ENCODE assay signal across 17 cellular contexts in genomic region chr3:43753743-43754142, GRCh38.
DNase-seq lines count a peak whose midpoint lies in the region; FAIRE-seq and TF ChIP-seq lines count a peak whose summit lies in the region.
"Had no signal": no experiment of that assay in that cellular context is flagged by ENCODE, and none has a peak within 500 bp of the region (broad histone marks: within the 10 kb centered on the region; RNA-seq: fewer than 3 reads in every experiment).

No MANE protein-coding gene starts in this region.

- no peaks in the 10 kb centered on the region for H4K20me1 ChIP-seq in keratinocyte (ENCODE audit: control insufficient read depth, extremely low read depth, insufficient read depth, low read length)

- CTCF ChIA-PET in AG04450 (lab: Charles Lee) = interaction anchor here (0.5 to 1.3 kb wide), 2 partner anchors 16 to 217 kb away, joined by 4 to 8 read pairs; no protein-coding TSS in a partner anchor

- no peaks in the 10 kb centered on the region for H3K27me3 ChIP-seq in AG04450 (ENCODE audit: control insufficient read depth, insufficient read depth, low read length)
- H3K27me3 ChIP-seq in keratinocyte (ENCODE audit: control insufficient read depth, extremely low read depth, insufficient read depth, low read length) = no peaks in the 10 kb centered on the region
- H3K27me3 ChIP-seq in esophagus muscularis mucosa = no peaks in the 10 kb centered on the region
- H3K27me3 ChIP-seq: BE2C, body of pancreas, testis had no signal

- no peak overlapping the region for H2AFZ ChIP-seq in keratinocyte (ENCODE audit: control insufficient read depth, low read length)

- no peak overlapping the region for H3K9ac ChIP-seq in keratinocyte (ENCODE audit: control insufficient read depth, extremely low read depth, insufficient read depth, low read length)

- POLR2A ChIA-PET in AG04450 (lab: Yijun Ruan, JAX) = interaction anchor here (0.7 to 1.1 kb wide), 6 partner anchors 8 to 113 kb away, joined by 3 to 6 read pairs (median 3); no protein-coding TSS in a partner anchor

- DNase-seq in AG04450 (ENCODE audit: low read depth, low spot score) = peak; percentile 55
- DNase-seq in HTR-8/SVneo (ENCODE audit: insufficient read length, low spot score) = peak; percentile 49
- peak; percentile 39 for DNase-seq in astrocyte of the spinal cord (ENCODE audit: low read depth, low spot score)
- no peak for DNase-seq in keratinocyte (ENCODE audit: low read depth, low spot score)
- DNase-seq in esophagus muscularis mucosa (ENCODE audit: extremely low spot score) = no peak
- no peak for DNase-seq in DMS 273 treated with DMSO at 0.1 percent for 48 hours (lab: John Stamatoyannopoulos, UW)
- DNase-seq in GM10266 (ENCODE audit: extremely low spot score) = no peak
- DNase-seq in NK-92 (lab: John Stamatoyannopoulos, UW; ENCODE audit: unreplicated experiment) = no peak
- DNase-seq: activated effector memory CD4-positive, alpha-beta T cell treated with Interleukin-2 at 50 U/mL for 16 hours; BE2C; body of pancreas; effector CD4-positive, alpha-beta T cell; head of caudate nucleus; Karpas-422; NCI-H1694; NCI-H526; testis had no signal

- H3K4me1 ChIP-seq in keratinocyte (ENCODE audit: control insufficient read depth, extremely low read depth, insufficient read depth, low read length) = peaks cover 21% of the 10 kb centered on the region
- peaks cover 1 to 9% (median 2%) of the 10 kb centered on the region in 4 donors for H3K4me1 ChIP-seq in esophagus muscularis mucosa
- H3K4me1 ChIP-seq: BE2C, body of pancreas, testis had no signal

- FAIRE-seq in HTR-8/SVneo (lab: Jason Lieb, UNC) (peak; percentile 16), keratinocyte (lab: Jason Lieb, UNC) (peak; percentile 92)

- H3K27ac ChIP-seq in AG04450 (ENCODE audit: low read depth, low read length) = peak overlapping the region; percentile 68
- no peak overlapping the region for H3K27ac ChIP-seq in keratinocyte (ENCODE audit: control insufficient read depth, insufficient read depth, low read length)
- H3K27ac ChIP-seq in esophagus muscularis mucosa (replicated peaks in 1 of 4) = no peak overlapping the region
- H3K27ac ChIP-seq: body of pancreas, testis had no signal

- 84% methylated on average over 1 of the region's 1 CpG for WGBS in esophagus muscularis mucosa

- TF ChIP-seq POLR2A in esophagus muscularis mucosa (IDR thresholded peaks at IDR 0.05; ENCODE audit: low read depth) = no peak

- intact Hi-C loops in esophagus muscularis mucosa (cut with DNase I) = no loop called here

- no peaks in the 10 kb centered on the region for H3K79me2 ChIP-seq in keratinocyte (ENCODE audit: control insufficient read depth, insufficient read depth, low read length)

- H3K36me3 ChIP-seq in keratinocyte (ENCODE audit: control insufficient read depth in 2 of 2, extremely low read depth in 1 of 2, insufficient read depth in 2 of 2, low read length in 2 of 2) = no peaks in the 10 kb centered on the region
- H3K36me3 ChIP-seq in esophagus muscularis mucosa = no peaks in the 10 kb centered on the region
- H3K36me3 ChIP-seq: BE2C had no signal

- in situ Hi-C loops in astrocyte of the spinal cord (cut with HindIII; ENCODE audit: low sequenced_read_pairs) = no loop called here

- dilution Hi-C loops in keratinocyte (cut with MboI; ENCODE audit: extremely low pct_ligation_motif_present, low sequenced_read_pairs) = no loop called here

- peak overlapping the region; percentile 51 for H3K4me2 ChIP-seq in keratinocyte (ENCODE audit: control insufficient read depth, extremely low read depth, insufficient read depth, low read depth, low read length)

- TF ChIP-seq EP300 in esophagus muscularis mucosa (IDR thresholded peaks at IDR 0.05) = no peak

- TF ChIP-seq CTCF in AG04450 (IDR thresholded peaks at IDR 0.05; ENCODE audit: low read depth, low read length) = no peak
- TF ChIP-seq CTCF in astrocyte of the spinal cord (IDR thresholded peaks at IDR 0.05; ENCODE audit: low read depth, low read length) = no peak
- TF ChIP-seq CTCF in keratinocyte (optimal IDR thresholded peaks at IDR 0.05 in 1 of 3, IDR thresholded peaks at IDR 0.05 in 1 of 3, conservative IDR thresholded peaks at IDR 0.05 in 1 of 3; ENCODE audit: extremely low read depth in 1 of 3, insufficient read depth in 2 of 3, low read length in 3 of 3) = no peak
- TF ChIP-seq CTCF in esophagus muscularis mucosa (IDR thresholded peaks at IDR 0.05) = no peak
- TF ChIP-seq CTCF in GM10266 (IDR thresholded peaks at IDR 0.05; ENCODE audit: control insufficient read depth, insufficient read depth, low read depth, missing control alignments) = no peak

- H3K9me3 ChIP-seq in AG04450 (ENCODE audit: control insufficient read depth, insufficient read depth, low read length) (no peaks in the 10 kb centered on the region; the same call in 1 of the 2 replicates), keratinocyte (ENCODE audit: control insufficient read depth, low read depth, low read length) (no peaks in the 10 kb centered on the region), esophagus muscularis mucosa (no peaks in the 10 kb centered on the region)
- H3K9me3 ChIP-seq: BE2C, body of pancreas, testis had no signal

- no peaks in the 10 kb centered on the region for H3K9me1 ChIP-seq in keratinocyte (ENCODE audit: control insufficient read depth, extremely low read depth, insufficient read depth, low read length)

- H3K4me3 ChIP-seq in AG04450 (ENCODE audit: low read depth, low read length) (no peak overlapping the region), astrocyte of the spinal cord (ENCODE audit: low read depth, low read length) (no peak overlapping the region), keratinocyte (ENCODE audit: control insufficient read depth in 2 of 3, extremely low read depth in 1 of 3, insufficient read depth in 2 of 3, low read depth in 1 of 3, low read length in 3 of 3) (no peak overlapping the region), esophagus muscularis mucosa (no peak overlapping the region)
- H3K4me3 ChIP-seq: body of pancreas, testis had no signal

Comparison
In these comparisons a context has a peak if more than half of its experiments do, and no peak if none do; other contexts are left out.
1. DNase-seq: peak in AG04450 (single experiment), HTR-8/SVneo (single experiment) and astrocyte of the spinal cord (single experiment); none in keratinocyte (single experiment), esophagus muscularis mucosa (single experiment), DMS 273 treated with DMSO at 0.1 percent for 48 hours (single experiment), GM10266 (single experiment) and NK-92 (single experiment).